ENCODE assay signal across 31 cellular contexts in the genomic region with DNA sequence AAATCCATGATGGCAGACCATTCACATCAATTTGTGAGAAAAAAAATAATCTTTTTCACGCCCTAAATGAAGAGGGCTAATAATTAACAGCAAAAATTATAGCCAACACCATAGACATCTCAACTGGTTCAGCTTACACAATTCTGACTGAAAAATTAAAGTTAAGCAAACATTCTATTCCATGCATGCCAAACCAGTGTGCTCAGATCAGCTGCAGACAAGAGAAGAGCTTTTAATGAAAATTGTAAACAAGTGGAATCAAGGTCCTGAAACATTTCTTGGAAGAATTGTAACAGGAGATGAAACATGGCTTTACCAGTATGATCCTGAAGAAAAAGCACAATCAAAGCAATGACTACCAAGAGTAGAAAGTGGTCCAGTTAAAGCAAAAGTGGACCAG.
"Had no signal": no experiment of that assay in that cellular context is flagged by ENCODE, and none has a peak within 500 bp of the region (broad histone marks: within the 10 kb centered on the region; RNA-seq: fewer than 3 reads in every experiment).

No MANE protein-coding gene starts in this region.

- H3K27ac ChIP-seq: adrenal gland, body of pancreas, brain microvascular endothelial cell, breast epithelium, VCaP had no signal

- H3K9me3 ChIP-seq: adrenal gland, body of pancreas, breast epithelium had no signal

- FAIRE-seq: astrocyte, TTC549 had no signal

- H3K36me3 ChIP-seq: adrenal gland, brain microvascular endothelial cell, breast epithelium had no signal

- H3K4me3 ChIP-seq: adrenal gland, body of pancreas, breast epithelium had no signal

- DNase-seq: activated B cell treated with CpG ODN at 0.5 μM for 24 hours; activated CD4-positive, alpha-beta memory T cell treated with anti-CD3 and anti-CD28 coated beads for 36 hours; activated CD4-positive, alpha-beta T cell treated with anti-CD3 and anti-CD28 coated beads for 4 hours; activated CD4-positive, alpha-beta T cell treated with anti-CD3 and anti-CD28 coated beads, Interleukin-2, amount 10 ng/mL, durations not matched to agents 24 days and 14 days; activated CD4-positive, alpha-beta T cell treated with anti-CD3 and anti-CD28 coated beads, Interleukin-2, amount 50 U/mL, for 1 hour; activated CD4-positive, alpha-beta T cell treated with anti-CD3 and anti-CD28 coated beads, Interleukin-2, amount 50 U/mL, for 4 hours; activated CD4-positive, CD25-positive, alpha-beta regulatory T cell treated with anti-CD3 and anti-CD28 coated beads, Interleukin-2, amount 50 U/mL, for 72 hours; activated CD8-positive, alpha-beta memory T cell treated with anti-CD3 and anti-CD28 coated beads, Interleukin-2, amount 50 U/mL, for 4 hours; activated CD8-positive, alpha-beta T cell treated with anti-CD3 and anti-CD28 coated beads for 36 hours; activated effector memory CD4-positive, alpha-beta T cell treated with Interleukin-2 at 50 U/mL for 16 hours; activated gamma-delta T cell; activated naive CD4-positive, alpha-beta T cell treated with anti-CD3 and anti-CD28 coated beads for 36 hours; activated naive CD4-positive, alpha-beta T cell treated with anti-CD3 and anti-CD28 coated beads, Interleukin-2, amount 50 U/mL, for 16 hours; activated naive CD8-positive, alpha-beta T cell treated with anti-CD3 and anti-CD28 coated beads for 36 hours; activated T-cell treated with anti-CD3 and anti-CD28 coated beads, Interleukin-2, amount 50 U/mL, for 24 hours; activated T-cell treated with anti-CD3 and anti-CD28 coated beads, Interleukin-2, amount 50 U/mL, for 48 hours; adrenal gland; amniotic stem cell; aorta; body of pancreas; brain microvascular endothelial cell; central memory CD4-positive, alpha-beta T cell; SW 1271; T-helper 1 cell; T-helper 2 cell; T-helper 9 cell had no signal

- ATAC-seq: activated CD8-positive, alpha-beta T cell treated with anti-CD3 and anti-CD28 coated beads for 36 hours; activated naive CD4-positive, alpha-beta T cell treated with anti-CD3 and anti-CD28 coated beads, Interleukin-2, amount 50 U/mL, for 72 hours; body of pancreas had no signal

- H3K4me1 ChIP-seq: adrenal gland, body of pancreas, breast epithelium had no signal

- H3K27me3 ChIP-seq: adrenal gland, body of pancreas, brain microvascular endothelial cell, breast epithelium had no signal
